Comparison of ENCODE assay signal across 9 cellular contexts in the genomic region with DNA sequence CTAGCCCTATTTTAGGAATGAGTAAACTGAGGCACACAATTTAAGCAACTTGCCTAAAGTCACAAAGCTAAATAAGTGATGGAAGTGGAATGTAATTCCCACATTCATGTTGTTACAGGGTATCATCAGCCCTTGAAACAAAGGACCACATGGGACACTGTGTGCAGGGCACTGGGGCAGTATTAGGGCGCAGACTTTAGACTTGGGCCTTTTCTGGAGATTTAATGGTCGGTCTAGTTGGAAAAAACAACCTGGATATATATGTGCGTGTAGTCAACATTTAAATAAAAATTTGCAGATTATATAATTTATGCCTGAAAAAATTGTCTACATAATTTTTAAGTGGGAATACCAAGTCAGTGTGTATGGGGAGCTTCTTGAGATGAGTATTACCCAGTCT. TPM values are rescaled to one million over a fixed set of nuclear protein-coding genes. Genes with fewer than 3 reads are reported as not detected.
A peak's percentile ranks its signal among the peaks of the same experiment; 100 is the strongest.
DNase-seq lines count a peak whose midpoint lies in the region; ATAC-seq, FAIRE-seq and TF ChIP-seq lines count a peak whose summit lies in the region.
"Had no signal": no experiment of that assay in that cellular context is flagged by ENCODE, and none has a peak within 500 bp of the region (broad histone marks: within the 10 kb centered on the region; RNA-seq: fewer than 3 reads in every experiment).

No MANE protein-coding gene starts in this region.

- TF ChIP-seq CTCF in activated CD8-positive, alpha-beta T cell treated with anti-CD3 and anti-CD28 coated beads for 36 hours (IDR thresholded peaks at IDR 0.05), result no peak
- TF ChIP-seq CTCF in keratinocyte (optimal IDR thresholded peaks at IDR 0.05 in 1 of 3, IDR thresholded peaks at IDR 0.05 in 1 of 3, conservative IDR thresholded peaks at IDR 0.05 in 1 of 3; ENCODE audit: extremely low read depth in 1 of 3, insufficient read depth in 2 of 3, low read length in 3 of 3) (no peak), tibial artery (IDR thresholded peaks at IDR 0.05) (no peak)

- POLR2A ChIA-PET in activated CD8-positive, alpha-beta T cell treated with anti-CD3 and anti-CD28 coated beads for 36 hours (lab: Charles Lee), result interaction anchor here (1.2 kb wide), 1 partner anchor 11 kb away, joined by 3 read pairs; no protein-coding TSS in a partner anchor

- peak overlapping the region; percentile 71 for H3K27ac Mint-ChIP-seq in activated T-cell treated with anti-CD3 and anti-CD28 coated beads, Interleukin-2, amount 50 U/mL, for 24 hours
- peak overlapping the region; percentile 85 for H3K27ac Mint-ChIP-seq in activated CD8-positive, alpha-beta T cell treated with anti-CD3 and anti-CD28 coated beads for 36 hours

- DNase-seq in activated T-cell treated with anti-CD3 and anti-CD28 coated beads, Interleukin-2, amount 50 U/mL, for 24 hours, result no peak
- DNase-seq in activated T-cell treated with anti-CD3 and anti-CD28 coated beads, Interleukin-2, amount 50 U/mL, for 1 hour, result no peak
- no peak for DNase-seq in activated CD8-positive, alpha-beta T cell treated with anti-CD3 and anti-CD28 coated beads for 36 hours
- DNase-seq in keratinocyte (ENCODE audit: low read depth, low spot score), result no peak
- no peak for DNase-seq in tibial artery
- no peak for DNase-seq in middle frontal gyrus (ENCODE audit: extremely low spot score, low spot score)

- H3K36me3 ChIP-seq in keratinocyte (ENCODE audit: control insufficient read depth in 2 of 2, extremely low read depth in 1 of 2, insufficient read depth in 2 of 2, low read length in 2 of 2) (no peaks in the 10 kb centered on the region), tibial artery (no peaks in the 10 kb centered on the region)

- H3K4me2 ChIP-seq in keratinocyte (ENCODE audit: control insufficient read depth, extremely low read depth, insufficient read depth, low read depth, low read length), result peak overlapping the region; percentile 100

- H2AFZ ChIP-seq in keratinocyte (ENCODE audit: control insufficient read depth, low read length), result no peak overlapping the region

- intact Hi-C loops in activated CD8-positive, alpha-beta T cell treated with anti-CD3 and anti-CD28 coated beads for 36 hours (cut with micrococcal nuclease), result no loop called here
- intact Hi-C loops in tibial artery (cut with DNase I; ENCODE audit: low total_unique reads), result no loop called here

- peaks cover 64% of the 10 kb centered on the region for H3K79me2 ChIP-seq in keratinocyte (ENCODE audit: control insufficient read depth, insufficient read depth, low read length)

- H3K27me3 Mint-ChIP-seq in activated T-cell treated with anti-CD3 and anti-CD28 coated beads, Interleukin-2, amount 50 U/mL, for 24 hours, result no peaks in the 10 kb centered on the region
- H3K27me3 Mint-ChIP-seq in activated CD8-positive, alpha-beta T cell treated with anti-CD3 and anti-CD28 coated beads for 36 hours, result no peaks in the 10 kb centered on the region

- ATAC-seq in activated CD8-positive, alpha-beta T cell treated with anti-CD3 and anti-CD28 coated beads for 36 hours, result no peak
- ATAC-seq in HG03135 (IDR thresholded peaks at IDR 0.05; ENCODE audit: unreplicated experiment) (no peak), GM18520 (IDR thresholded peaks at IDR 0.05; ENCODE audit: unreplicated experiment) (no peak)

- H3K9me3 Mint-ChIP-seq in activated T-cell treated with anti-CD3 and anti-CD28 coated beads, Interleukin-2, amount 50 U/mL, for 24 hours, result peaks cover 6% of the 10 kb centered on the region
- H3K9me3 Mint-ChIP-seq in activated CD8-positive, alpha-beta T cell treated with anti-CD3 and anti-CD28 coated beads for 36 hours, result peaks cover 9% of the 10 kb centered on the region

- H3K9me3 ChIP-seq in keratinocyte (ENCODE audit: control insufficient read depth, low read depth, low read length), result no peaks in the 10 kb centered on the region
- H3K9me3 ChIP-seq in tibial artery, result peaks cover 0 to 2% (median 0%) of the 10 kb centered on the region in 3 donors

- CTCF ChIA-PET in activated CD8-positive, alpha-beta T cell treated with anti-CD3 and anti-CD28 coated beads for 36 hours (lab: Charles Lee), result interaction anchor here (1.0 to 2.3 kb wide), 3 partner anchors 11 to 164 kb away, joined by 3 to 11 read pairs (median 3); no protein-coding TSS in a partner anchor

- no peak for FAIRE-seq in keratinocyte (lab: Jason Lieb, UNC)
- FAIRE-seq: G401.6 had no signal

- peak overlapping the region; percentile 94 to 98 (median 95) for H3K4me3 ChIP-seq in keratinocyte (ENCODE audit: control insufficient read depth in 2 of 3, extremely low read depth in 1 of 3, insufficient read depth in 2 of 3, low read depth in 1 of 3, low read length in 3 of 3)
- H3K4me3 ChIP-seq in tibial artery, result peak overlapping the region; percentile 78 to 98

- H3K4me1 Mint-ChIP-seq in activated T-cell treated with anti-CD3 and anti-CD28 coated beads, Interleukin-2, amount 50 U/mL, for 24 hours (ENCODE audit: low read depth), result peaks cover 54% of the 10 kb centered on the region
- H3K4me1 Mint-ChIP-seq in activated CD8-positive, alpha-beta T cell treated with anti-CD3 and anti-CD28 coated beads for 36 hours (ENCODE audit: low read depth), result peaks cover 41% of the 10 kb centered on the region

- H4K20me1 ChIP-seq in keratinocyte (ENCODE audit: control insufficient read depth, extremely low read depth, insufficient read depth, low read length), result peaks cover 5% of the 10 kb centered on the region

- H3K27ac ChIP-seq in keratinocyte (ENCODE audit: control insufficient read depth, insufficient read depth, low read length) (peak overlapping the region; percentile 94), tibial artery (peak overlapping the region in 1 of 2 donors; percentile 87)

- H3K27me3 ChIP-seq in keratinocyte (ENCODE audit: control insufficient read depth, extremely low read depth, insufficient read depth, low read length) (no peaks in the 10 kb centered on the region), tibial artery (no peaks in the 10 kb centered on the region)

- H3K4me3 Mint-ChIP-seq in activated T-cell treated with anti-CD3 and anti-CD28 coated beads, Interleukin-2, amount 50 U/mL, for 24 hours, result peak overlapping the region; percentile 91
- H3K4me3 Mint-ChIP-seq in activated CD8-positive, alpha-beta T cell treated with anti-CD3 and anti-CD28 coated beads for 36 hours, result peak overlapping the region; percentile 93

- peaks cover 34% of the 10 kb centered on the region for H3K36me3 Mint-ChIP-seq in activated T-cell treated with anti-CD3 and anti-CD28 coated beads, Interleukin-2, amount 50 U/mL, for 24 hours (ENCODE audit: low read depth)
- H3K36me3 Mint-ChIP-seq in activated CD8-positive, alpha-beta T cell treated with anti-CD3 and anti-CD28 coated beads for 36 hours (ENCODE audit: low read depth), result peaks cover 21% of the 10 kb centered on the region

- dilution Hi-C loops in keratinocyte (cut with MboI; ENCODE audit: extremely low pct_ligation_motif_present, low sequenced_read_pairs), result no loop called here

- H3K9ac ChIP-seq in keratinocyte (ENCODE audit: control insufficient read depth, extremely low read depth, insufficient read depth, low read length), result peak overlapping the region; percentile 97

- peaks cover 6% of the 10 kb centered on the region for H3K4me1 ChIP-seq in keratinocyte (ENCODE audit: control insufficient read depth, extremely low read depth, insufficient read depth, low read length)
- H3K4me1 ChIP-seq in tibial artery, result peaks cover 0 to 16% (median 8%) of the 10 kb centered on the region in 4 donors

- no peaks in the 10 kb centered on the region for H3K9me1 ChIP-seq in keratinocyte (ENCODE audit: control insufficient read depth, extremely low read depth, insufficient read depth, low read length)

RNA-seq across cellular contexts. Expression of gene KDM1A, which starts 1.5 kb away (rescaled TPM):
- total RNA-seq in activated CD8-positive, alpha-beta T cell treated with anti-CD3 and anti-CD28 coated beads for 36 hours, result 10 to 100 TPM; 75.2 to 77.7 TPM
- polyA plus RNA-seq in keratinocyte, result 82.0 to 99.1 TPM (median 84.8 TPM) in 3 replicates
- polyA plus RNA-seq in keratinocyte (2011; ENCODE audit: low read depth), result 40.6 TPM
- 62.5 and 65.4 TPM in 2 replicates for polyA plus RNA-seq in keratinocyte (2011; cell fraction: cytosol; rRNA removed)
- 84.7 and 104 TPM in 2 replicates for polyA plus RNA-seq in keratinocyte (2011; cell fraction: nucleus; rRNA removed)
- polyA plus RNA-seq in keratinocyte (2012; ENCODE audit: low replicate concordance), result 39.2 and 65.3 TPM in 2 replicates
- 75.0 to 131 TPM (median 102 TPM) in 3 replicates for polyA minus RNA-seq in keratinocyte
- polyA minus RNA-seq in keratinocyte (2011; cell fraction: cytosol; rRNA and poly(A)+ RNA removed), result 52.2 TPM
- 32.9 and 48.7 TPM in 2 replicates for polyA minus RNA-seq in keratinocyte (2011; cell fraction: nucleus; rRNA and poly(A)+ RNA removed)

RNA-seq across cellular contexts. Expression of gene TEX46, which starts 5.1 kb away (rescaled TPM):
- total RNA-seq in activated CD8-positive, alpha-beta T cell treated with anti-CD3 and anti-CD28 coated beads for 36 hours, result not detected
- polyA plus RNA-seq in keratinocyte, result 0.15 TPM in 1 of 3 replicates, not detected in the others
- polyA plus RNA-seq in keratinocyte (2011; ENCODE audit: low read depth), result not detected
- polyA plus RNA-seq in keratinocyte (2011; cell fraction: cytosol; rRNA removed), result 0.28 TPM in 1 of 2 replicates, not detected in the other
- polyA plus RNA-seq in keratinocyte (2011; cell fraction: nucleus; rRNA removed), result 0.37 TPM in 1 of 2 replicates, not detected in the other
- polyA plus RNA-seq in keratinocyte (2012; ENCODE audit: low replicate concordance), result 0.44 TPM in 1 of 2 replicates, not detected in the other
- polyA minus RNA-seq in keratinocyte, result not detected in 3 replicates
- polyA minus RNA-seq in keratinocyte (2011; cell fraction: cytosol; rRNA and poly(A)+ RNA removed), result not detected
- not detected in 2 replicates for polyA minus RNA-seq in keratinocyte (2011; cell fraction: nucleus; rRNA and poly(A)+ RNA removed)

RNA-seq across cellular contexts. Expression of gene LACTBL1, which starts 48.1 kb away (rescaled TPM):
- total RNA-seq in activated CD8-positive, alpha-beta T cell treated with anti-CD3 and anti-CD28 coated beads for 36 hours, result not detected
- polyA plus RNA-seq in keratinocyte, result not detected in 3 replicates
- not detected for polyA plus RNA-seq in keratinocyte (2011; ENCODE audit: low read depth)
- not detected in 2 replicates for polyA plus RNA-seq in keratinocyte (2011; cell fraction: cytosol; rRNA removed)
- not detected in 2 replicates for polyA plus RNA-seq in keratinocyte (2011; cell fraction: nucleus; rRNA removed)
- polyA plus RNA-seq in keratinocyte (2012; ENCODE audit: low replicate concordance), result not detected in 2 replicates
- not detected in 3 replicates for polyA minus RNA-seq in keratinocyte
- polyA minus RNA-seq in keratinocyte (2011; cell fraction: cytosol; rRNA and poly(A)+ RNA removed), result not detected
- not detected in 2 replicates for polyA minus RNA-seq in keratinocyte (2011; cell fraction: nucleus; rRNA and poly(A)+ RNA removed)
